In genomic region chr2:101895039-101895438, GRCh38 we compare ENCODE assay signal across 25 cellular contexts.
"Had no signal": no experiment of that assay in that cellular context is flagged by ENCODE, and none has a peak within 500 bp of the region (broad histone marks: within the 10 kb centered on the region; RNA-seq: fewer than 3 reads in every experiment).

No MANE protein-coding gene starts in this region.

- DNase-seq: Karpas-422, KG1, MG63, NCI-H1092, NCI-H1105 treated with DMSO at 0.1 percent for 48 hours, NCI-H1417 treated with DMSO at 0.1 percent for 48 hours, NCI-H146, NCI-H1694 treated with DMSO at 0.1 percent for 48 hours, NCI-H1930, NCI-H2081, NCI-H2107, NCI-H2171, NCI-H226, NCI-H446, NCI-H510A, NCI-H524 treated with DMSO at 0.1 percent for 48 hours, NCI-H69, NCI-H774, Right ventricle myocardium superior, RPMI8226, SIG-M5 had no signal

- H3K27ac ChIP-seq: SJSA1, SK-N-MC had no signal

- H3K9me3 ChIP-seq: MG63, SJSA1 had no signal

- H3K4me3 ChIP-seq: MG63, SJSA1, SK-N-MC had no signal

- FAIRE-seq: HTR-8/SVneo, RCC 7860 had no signal

- H3K27me3 ChIP-seq: MG63, SJSA1 had no signal
